1 cellular context compared by ENCODE assay signal in genomic region chr6:137724495-137725211, GRCh38.
TF ChIP-seq lines count a peak whose summit lies in the region.

No MANE protein-coding gene starts in this region.

TF ChIP-seq in HepG2, 621 proteins besides CTCF, POLR2A, EP300 and RAD21 (continued from another document):
- TF ChIP-seq THAP9 (CRISPR knock-in tag; IDR thresholded peaks at IDR 0.05; ENCODE audit: borderline replicate concordance), result 0 out of 2 replicates have a peak, but pooled peaks have one; percentile 11
- no peak for TF ChIP-seq NFYC (CRISPR knock-in tag; IDR thresholded peaks at IDR 0.05)
- peak; percentile 51; the same call in 1 of the 2 replicates for TF ChIP-seq ZNF790 (CRISPR knock-in tag; IDR thresholded peaks at IDR 0.05; ENCODE audit: borderline replicate concordance)
- TF ChIP-seq FOXA3 (CRISPR knock-in tag; IDR thresholded peaks at IDR 0.05), result no peak
- 0 out of 2 replicates have a peak, but pooled peaks have one; percentile 6 for TF ChIP-seq HINFP (CRISPR knock-in tag; IDR thresholded peaks at IDR 0.05; ENCODE audit: low read depth)
TF ChIP-seq in HepG2: peak in this region for 17.
